ENCODE assay signal across 20 cellular contexts in genomic region chr4:53924333-53925049, GRCh38.
DNase-seq lines count a peak whose midpoint lies in the region; ATAC-seq and TF ChIP-seq lines count a peak whose summit lies in the region.
"Had no signal": no experiment of that assay in that cellular context is flagged by ENCODE, and none has a peak within 500 bp of the region (broad histone marks: within the 10 kb centered on the region; RNA-seq: fewer than 3 reads in every experiment).

No MANE protein-coding gene starts in this region.

- H2BK120ac ChIP-seq in neuronal stem cell (ENCODE audit: low read depth, low read length) = no peak overlapping the region

- no peaks in the 10 kb centered on the region for H3K27me3 ChIP-seq in BE2C
- no peaks in the 10 kb centered on the region for H3K27me3 ChIP-seq in esophagus (ENCODE audit: control insufficient read depth in 1 of 2, insufficient read depth in 2 of 2, low read length in 2 of 2)
- peaks cover 0 to 8% (median 0%) of the 10 kb centered on the region in 3 experiments for H3K27me3 ChIP-seq in neuronal stem cell (ENCODE audit: control insufficient read depth in 3 of 3, insufficient read depth in 3 of 3, low read depth in 1 of 3, low read length in 3 of 3)
- H3K27me3 ChIP-seq in heart left ventricle = no peaks in the 10 kb centered on the region
- H3K27me3 ChIP-seq: BLaER1, MG63 had no signal

- no peak overlapping the region for H2AK5ac ChIP-seq in neuronal stem cell (ENCODE audit: low read depth, low read length)

- H2BK12ac ChIP-seq in neuronal stem cell (ENCODE audit: low read length) = no peak overlapping the region

- H3K36me3 ChIP-seq in BE2C (no peaks in the 10 kb centered on the region), esophagus (ENCODE audit: control insufficient read depth in 2 of 2, insufficient read depth in 2 of 2, low read length in 1 of 2) (no peaks in the 10 kb centered on the region), neuronal stem cell (replicated peaks in 1 of 2; ENCODE audit: control insufficient read depth in 2 of 2, insufficient read depth in 2 of 2, low read length in 2 of 2) (no peaks in the 10 kb centered on the region), heart left ventricle (no peaks in the 10 kb centered on the region)
- H3K36me3 ChIP-seq: BLaER1, MG63 had no signal

- no peak overlapping the region for H3K14ac ChIP-seq in neuronal stem cell (ENCODE audit: low read length)

- intact Hi-C loops in heart left ventricle (cut with DNase I) = loop anchor here in 3 of 10 donors (5.0 to 10.0 kb wide), 2 partner anchors 293 to 730 kb away; no protein-coding TSS in a partner anchor

- H3K4ac ChIP-seq in neuronal stem cell (ENCODE audit: low read length) = no peak overlapping the region

- H3K18ac ChIP-seq in neuronal stem cell (ENCODE audit: low read length) = peak overlapping the region; percentile 38

- no peak for ATAC-seq in heart left ventricle
- no peak for ATAC-seq in HG03135 (IDR thresholded peaks at IDR 0.05; ENCODE audit: unreplicated experiment)
- ATAC-seq: SK-N-SH treated with all-trans-retinoic acid at 6 μM for 48 hours had no signal

- no peaks in the 10 kb centered on the region for H3K4me1 ChIP-seq in BE2C
- H3K4me1 ChIP-seq in esophagus (ENCODE audit: control insufficient read depth in 2 of 2, insufficient read depth in 2 of 2, low read length in 1 of 2) = peaks cover 0 to 20% of the 10 kb centered on the region in 2 donors
- H3K4me1 ChIP-seq in neuronal stem cell (ENCODE audit: control insufficient read depth in 2 of 2, insufficient read depth in 1 of 2, low read depth in 1 of 2, low read length in 2 of 2) = no peaks in the 10 kb centered on the region
- peaks cover 0 to 10% (median 0%) of the 10 kb centered on the region in 12 donors for H3K4me1 ChIP-seq in heart left ventricle

- no peaks in the 10 kb centered on the region for H3K79me1 ChIP-seq in neuronal stem cell (ENCODE audit: low read depth, low read length)

- no peak overlapping the region for H2AFZ ChIP-seq in neuronal stem cell (ENCODE audit: low read length)

- H2BK15ac ChIP-seq in neuronal stem cell (ENCODE audit: low read length) = peak overlapping the region; percentile 30

- DNase-seq in BE2C = peak; percentile 19
- peak; percentile 24 for DNase-seq in OCI-M1 (lab: John Stamatoyannopoulos, UW)
- DNase-seq in neuronal stem cell (ENCODE audit: low spot score) = no peak
- DNase-seq in heart left ventricle = no peak
- no peak for DNase-seq in AG08395 (ENCODE audit: low spot score)
- DNase-seq in medulla oblongata (ENCODE audit: extremely low spot score) = no peak
- DNase-seq: CD4-positive, alpha-beta memory T cell; DND-41; Kasumi-1; MG63; NCI-H1417; NCI-H1694 treated with DMSO at 0.1 percent for 48 hours; NCI-H2081 treated with DMSO at 0.1 percent for 48 hours; NCI-H446; SIG-M5 had no signal

- H3K23ac ChIP-seq in neuronal stem cell (ENCODE audit: low read depth, low read length, poor library complexity) = no peak overlapping the region

- no peak overlapping the region for H2BK5ac ChIP-seq in neuronal stem cell (ENCODE audit: low read length)

- H3K4me3 ChIP-seq in BE2C (ENCODE audit: low read depth, low read length) (no peak overlapping the region), esophagus (ENCODE audit: low read depth in 1 of 2, low read length in 2 of 2) (no peak overlapping the region), neuronal stem cell (ENCODE audit: low read length in 2 of 2) (no peak overlapping the region), heart left ventricle (no peak overlapping the region)
- H3K4me3 ChIP-seq: BLaER1, MG63 had no signal

- no peak for TF ChIP-seq CTCF in BE2C (IDR thresholded peaks at IDR 0.05; ENCODE audit: low read depth, low read length)
- TF ChIP-seq CTCF in heart left ventricle (IDR thresholded peaks at IDR 0.05) = no peak

- TF ChIP-seq POLR2A in heart left ventricle (IDR thresholded peaks at IDR 0.05) = no peak

- H3K9me3 ChIP-seq in BE2C (no peaks in the 10 kb centered on the region), esophagus (ENCODE audit: control insufficient read depth in 2 of 2, insufficient read depth in 1 of 2, low read depth in 1 of 2, low read length in 1 of 2) (no peaks in the 10 kb centered on the region), neuronal stem cell (replicated peaks in 1 of 2; ENCODE audit: control insufficient read depth in 2 of 2, insufficient read depth in 1 of 2, low read depth in 1 of 2, low read length in 2 of 2) (no peaks in the 10 kb centered on the region), heart left ventricle (no peaks in the 10 kb centered on the region)
- H3K9me3 ChIP-seq: BLaER1 had no signal

- H4K8ac ChIP-seq in neuronal stem cell (ENCODE audit: low read depth, low read length) = no peak overlapping the region

- no peak overlapping the region for H3K4me2 ChIP-seq in neuronal stem cell (ENCODE audit: insufficient read depth, low read length, poor library complexity, severe bottlenecking)
- H3K4me2 ChIP-seq: BLaER1 had no signal

- peak overlapping the region; percentile 60 to 86 for H3K27ac ChIP-seq in esophagus (ENCODE audit: low read depth in 2 of 2, low read length in 1 of 2)
- H3K27ac ChIP-seq in neuronal stem cell (replicated peaks; ENCODE audit: low read length) = no peak overlapping the region
- H3K27ac ChIP-seq in heart left ventricle = no peak overlapping the region
- H3K27ac ChIP-seq: BLaER1, RWPE1 had no signal

- H4K91ac ChIP-seq in neuronal stem cell (ENCODE audit: low read depth, low read length, poor library complexity) = no peak overlapping the region

- H3K9ac ChIP-seq in neuronal stem cell (ENCODE audit: low read depth, low read length, poor library complexity) = no peak overlapping the region
- H3K9ac ChIP-seq: BLaER1 had no signal

- 76 to 81% methylated on average over 7 of the region's 7 CpGs for WGBS in esophagus, 2 donors
- no CpG with 5 or more reads among the region's 7 CpGs for WGBS in neuronal stem cell (ENCODE audit: extremely low coverage in 2 of 2, insufficient read length in 2 of 2, insufficient replicate concordance in 1 of 2), 2 donors
- WGBS in heart left ventricle, 4 donors = 76 to 86% (median 78%) methylated on average over 7 of the region's 7 CpGs

Comparison
In these comparisons a context has a peak if more than half of its experiments do, and no peak if none do; other contexts are left out.
1. DNase-seq: peak in BE2C (single experiment) and OCI-M1 (single experiment); none in neuronal stem cell (single experiment), heart left ventricle (0 of 5), AG08395 (single experiment) and medulla oblongata (single experiment).
2. H3K27ac ChIP-seq: peak in esophagus (2 of 2); none in neuronal stem cell (single experiment) and heart left ventricle (0 of 12).